In the genomic region with DNA sequence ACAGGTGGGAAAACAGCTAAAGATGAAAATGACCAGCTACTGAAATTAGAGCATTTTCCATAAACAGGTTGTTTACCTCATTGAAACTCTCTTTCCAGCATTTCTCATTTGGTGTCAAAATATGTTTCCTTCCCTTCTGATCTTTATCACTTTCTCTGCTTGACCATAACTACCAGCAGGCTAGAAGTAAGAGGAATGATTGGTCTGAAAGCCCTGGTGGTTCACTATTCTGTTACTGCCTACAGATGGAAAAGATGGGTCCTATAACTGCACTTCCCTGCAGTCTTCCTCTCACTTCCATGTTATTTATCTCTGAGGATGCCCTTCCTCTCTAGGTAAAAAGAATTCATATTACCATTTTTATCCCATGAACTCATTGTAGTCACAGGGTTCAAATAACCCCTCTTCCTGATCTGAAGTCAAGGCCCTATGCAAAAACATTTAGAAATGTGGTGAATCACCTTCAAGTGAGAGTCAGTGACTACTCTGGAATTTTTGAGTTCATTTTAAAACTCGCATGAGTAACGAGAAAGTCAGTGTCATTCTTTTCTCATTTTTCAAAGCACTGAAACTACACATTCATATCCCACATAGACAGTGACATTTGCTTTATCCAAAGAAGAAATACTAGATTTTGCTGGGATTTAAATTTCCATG, we compare ENCODE assay signal across 12 cellular contexts. TPM values are rescaled to one million over a fixed set of nuclear protein-coding genes. Genes with fewer than 3 reads are reported as not detected.
DNase-seq lines count a peak whose midpoint lies in the region; ATAC-seq and TF ChIP-seq lines count a peak whose summit lies in the region.
"Had no signal": no experiment of that assay in that cellular context is flagged by ENCODE, and none has a peak within 500 bp of the region (broad histone marks: within the 10 kb centered on the region; RNA-seq: fewer than 3 reads in every experiment).

No MANE protein-coding gene starts in this region.

- H3K4me1 Mint-ChIP-seq in MCF 10A (ENCODE audit: insufficient read depth, unreplicated experiment), result peaks cover 43% of the 10 kb centered on the region
- H3K4me1 Mint-ChIP-seq: CD4-positive, CD25-positive, alpha-beta regulatory T cell had no signal

- POLR2A ChIA-PET in MCF 10A (lab: Yijun Ruan, JAX), result interaction anchor here (0.7 to 5.3 kb wide), 17 partner anchors 9 to 518 kb away, joined by 3 to 140 read pairs (median 5); a partner anchor contains a TSS

- H3K27me3 ChIP-seq in breast epithelium (no peaks in the 10 kb centered on the region), kidney epithelial cell (ENCODE audit: control insufficient read depth, insufficient read depth, low read length) (no peaks in the 10 kb centered on the region), BE2C (no peaks in the 10 kb centered on the region)
- H3K27me3 ChIP-seq: heart right ventricle had no signal

- H3K4me3 ChIP-seq in breast epithelium (no peak overlapping the region), astrocyte of the cerebellum (ENCODE audit: low read depth, low read length) (no peak overlapping the region), kidney epithelial cell (ENCODE audit: low read depth, low read length) (no peak overlapping the region), BE2C (ENCODE audit: low read depth, low read length) (no peak overlapping the region)
- H3K4me3 ChIP-seq: heart right ventricle had no signal

- H3K9me3 ChIP-seq in breast epithelium, result no peaks in the 10 kb centered on the region
- H3K9me3 ChIP-seq in BE2C, result no peaks in the 10 kb centered on the region

- no peaks in the 10 kb centered on the region for H3K36me3 Mint-ChIP-seq in MCF 10A (ENCODE audit: insufficient read depth, unreplicated experiment)
- H3K36me3 Mint-ChIP-seq: CD4-positive, CD25-positive, alpha-beta regulatory T cell had no signal

- no peaks in the 10 kb centered on the region for H3K9me3 Mint-ChIP-seq in MCF 10A (ENCODE audit: unreplicated experiment)
- H3K9me3 Mint-ChIP-seq: CD4-positive, CD25-positive, alpha-beta regulatory T cell had no signal

- H3K36me3 ChIP-seq in breast epithelium, result no peaks in the 10 kb centered on the region
- H3K36me3 ChIP-seq in kidney epithelial cell (ENCODE audit: control insufficient read depth, insufficient read depth, low read length), result no peaks in the 10 kb centered on the region
- no peaks in the 10 kb centered on the region for H3K36me3 ChIP-seq in BE2C
- H3K36me3 ChIP-seq: heart right ventricle had no signal

- TF ChIP-seq CTCF in MCF 10A (IDR thresholded peaks at IDR 0.05; ENCODE audit: unreplicated experiment), result no peak
- no peak for TF ChIP-seq CTCF in breast epithelium (IDR thresholded peaks at IDR 0.05)
- TF ChIP-seq CTCF in astrocyte of the cerebellum (IDR thresholded peaks at IDR 0.05; ENCODE audit: low read depth, low read length, missing control alignments), result no peak
- no peak for TF ChIP-seq CTCF in kidney epithelial cell (IDR thresholded peaks at IDR 0.05; ENCODE audit: insufficient read depth, low read length, poor library complexity, severe bottlenecking)
- no peak for TF ChIP-seq CTCF in BE2C (IDR thresholded peaks at IDR 0.05; ENCODE audit: low read depth, low read length)

- in situ Hi-C loops in astrocyte of the cerebellum (cut with HindIII; ENCODE audit: low sequenced_read_pairs), result loop anchor here (10.0 kb wide), 1 partner anchor 224 kb away; no protein-coding TSS in a partner anchor

- BruUV-seq in MCF 10A (replicated peaks; lab: Mats Ljungman, UMichigan), result no TSS peak

- H3K27ac ChIP-seq in breast epithelium, result peak overlapping the region in 1 of 2 donors; percentile 5

- CTCF ChIA-PET in MCF 10A (lab: Yijun Ruan, JAX), result interaction anchor here (1.0 to 7.8 kb wide), 9 partner anchors 11 to 212 kb away, joined by 3 to 58 read pairs (median 5); no protein-coding TSS in a partner anchor

- intact Hi-C loops in MCF 10A (cut with micrococcal nuclease) (loop anchor here (5.0 kb wide), 4 partner anchors 214 to 1316 kb away; a partner anchor contains a TSS), breast epithelium (cut with DNase I; ENCODE audit: low total_unique reads) (no loop called here)

- DNase-seq in MCF 10A (ENCODE audit: unreplicated experiment) (peak; percentile 80), breast epithelium (ENCODE audit: low spot score in 2 of 2) (no peak), astrocyte of the cerebellum (ENCODE audit: low read depth) (peak; percentile 29), kidney epithelial cell (ENCODE audit: low read depth) (peak; percentile 89), DMS 273 (lab: John Stamatoyannopoulos, UW; ENCODE audit: unreplicated experiment) (no peak), medulla oblongata (ENCODE audit: extremely low spot score) (no peak), BE2C (no peak)
- DNase-seq: CD4-positive, CD25-positive, alpha-beta regulatory T cell; heart right ventricle; NCI-H1417 treated with DMSO at 0.1 percent for 48 hours; nephron progenitor cell had no signal

- H3K27ac Mint-ChIP-seq in MCF 10A (ENCODE audit: low read depth, unreplicated experiment), result peak overlapping the region; percentile 85
- H3K27ac Mint-ChIP-seq: CD4-positive, CD25-positive, alpha-beta regulatory T cell; nephron progenitor cell had no signal

- no peak for ATAC-seq in GM18520 (IDR thresholded peaks at IDR 0.05; ENCODE audit: unreplicated experiment)
- ATAC-seq: heart right ventricle had no signal

- H3K4me3 Mint-ChIP-seq in MCF 10A (ENCODE audit: unreplicated experiment), result peak overlapping the region; percentile 62
- H3K4me3 Mint-ChIP-seq: CD4-positive, CD25-positive, alpha-beta regulatory T cell; nephron progenitor cell had no signal

- no peaks in the 10 kb centered on the region for H3K27me3 Mint-ChIP-seq in MCF 10A (ENCODE audit: insufficient read depth, unreplicated experiment)
- H3K27me3 Mint-ChIP-seq: CD4-positive, CD25-positive, alpha-beta regulatory T cell had no signal

- TF ChIP-seq POLR2A in breast epithelium (IDR thresholded peaks at IDR 0.05), result no peak

- H3K4me1 ChIP-seq in breast epithelium, result no peaks in the 10 kb centered on the region
- H3K4me1 ChIP-seq in BE2C, result no peaks in the 10 kb centered on the region

RNA-seq across cellular contexts. Expression of a gene that starts 51.6 kb away (rescaled TPM):
- total RNA-seq in MCF 10A (2022) (0.25 and 0.56 TPM in 2 replicates), breast epithelium (under 1 TPM; 0.33 to 0.48 (median 0.44) TPM), kidney epithelial cell (0.68 and 1.1 TPM in 2 replicates)
- polyA plus RNA-seq in BE2C (2012; ENCODE audit: insufficient read depth, insufficient read length, low read depth), result not detected

Comparison
In these comparisons a context has a peak if more than half of its experiments do, and no peak if none do; other contexts are left out.
1. DNase-seq: peak in MCF 10A (single experiment), astrocyte of the cerebellum (single experiment) and kidney epithelial cell (single experiment); none in breast epithelium (0 of 2), DMS 273 (single experiment), medulla oblongata (single experiment) and BE2C (single experiment).